Comparison of ENCODE assay signal across 15 cellular contexts in genomic region chr2:105611328-105611627, GRCh38.
DNase-seq lines count a peak whose midpoint lies in the region; ATAC-seq and TF ChIP-seq lines count a peak whose summit lies in the region.
"Had no signal": no experiment of that assay in that cellular context is flagged by ENCODE, and none has a peak within 500 bp of the region (broad histone marks: within the 10 kb centered on the region; RNA-seq: fewer than 3 reads in every experiment).

No MANE protein-coding gene starts in this region.

- no peaks in the 10 kb centered on the region for H3K9me2 ChIP-seq in hepatocyte (replicated peaks; ENCODE audit: insufficient read depth)

- TF ChIP-seq POLR2A in transverse colon (IDR thresholded peaks at IDR 0.05), result no peak

- H3K4me1 ChIP-seq in hepatocyte (ENCODE audit: insufficient read depth) (peaks cover 5% of the 10 kb centered on the region), mucosa of descending colon (ENCODE audit: low read depth) (no peaks in the 10 kb centered on the region), neuron (ENCODE audit: insufficient read depth, low read length) (peaks cover 14% of the 10 kb centered on the region), transverse colon (peaks cover 6 to 35% (median 20%) of the 10 kb centered on the region in 4 donors)

- no peaks in the 10 kb centered on the region for H3K79me2 ChIP-seq in hepatocyte

- no peaks in the 10 kb centered on the region for H3K9me3 Mint-ChIP-seq in activated CD4-positive, alpha-beta T cell treated with anti-CD3 and anti-CD28 coated beads, Interleukin-2, amount 10 ng/mL, durations not matched to agents 7 days and 5 days
- H3K9me3 Mint-ChIP-seq: CD4-positive, alpha-beta T cell; H9; IgD-negative memory B cell had no signal

- DNase-seq in hepatocyte (ENCODE audit: low spot score) (no peak), mucosa of descending colon (no peak), transverse colon (no peak), DMS 273 treated with DMSO at 0.1 percent for 48 hours (lab: John Stamatoyannopoulos, UW) (no peak), NCI-H82 (lab: John Stamatoyannopoulos, UW) (no peak)
- DNase-seq in activated CD4-positive, alpha-beta T cell treated with anti-CD3 and anti-CD28 coated beads, Interleukin-2, amount 10 ng/mL, durations not matched to agents 7 days and 5 days, result no peak
- DNase-seq: AML-193; Caco-2; CD4-positive, alpha-beta T cell; DMS79; GF-D8; H9 had no signal

- POLR2A ChIA-PET in activated CD4-positive, alpha-beta T cell treated with anti-CD3 and anti-CD28 coated beads, Interleukin-2, amount 10 ng/mL, durations not matched to agents 7 days and 5 days (lab: Charles Lee), result no interaction called here

- TF ChIP-seq EP300 in transverse colon (IDR thresholded peaks at IDR 0.05; ENCODE audit: low read depth), result no peak

- in situ Hi-C loops in transverse colon (cut with MboI; ENCODE audit: low pct_ligation_motif_present in 1 of 4, low pct_unique_long_range_greater_than_20kb in 1 of 4, low sequenced_read_pairs in 3 of 4), result no loop called here

- no peaks in the 10 kb centered on the region for H4K20me1 ChIP-seq in hepatocyte (ENCODE audit: insufficient read depth, poor library complexity, severe bottlenecking)

- H2AFZ ChIP-seq in hepatocyte, result no peak overlapping the region
- H2AFZ ChIP-seq in neuron (ENCODE audit: low read depth, low read length), result peak overlapping the region; percentile 61

- peak; percentile 6 for ATAC-seq in mucosa of descending colon

- H3K4me3 ChIP-seq in hepatocyte (no peak overlapping the region), mucosa of descending colon (no peak overlapping the region), neuron (ENCODE audit: low read length) (peak overlapping the region; percentile 31), transverse colon (no peak overlapping the region)

- intact Hi-C loops in mucosa of descending colon (cut with DNase I, micrococcal nuclease), result no loop called here
- intact Hi-C loops in transverse colon (cut with DNase I; ENCODE audit: low total_unique reads), result no loop called here

- no peaks in the 10 kb centered on the region for H3K9me3 ChIP-seq in hepatocyte (ENCODE audit: low read depth)
- no peaks in the 10 kb centered on the region for H3K9me3 ChIP-seq in mucosa of descending colon
- H3K9me3 ChIP-seq in neuron (ENCODE audit: low read length), result no peaks in the 10 kb centered on the region
- H3K9me3 ChIP-seq in transverse colon, result no peaks in the 10 kb centered on the region
- H3K9me3 ChIP-seq: Caco-2 had no signal

- CTCF ChIA-PET in activated CD4-positive, alpha-beta T cell treated with anti-CD3 and anti-CD28 coated beads, Interleukin-2, amount 10 ng/mL, durations not matched to agents 7 days and 5 days (lab: Charles Lee), result no interaction called here

- TF ChIP-seq CTCF in hepatocyte (IDR thresholded peaks at IDR 0.05; ENCODE audit: poor library complexity), result no peak
- no peak for TF ChIP-seq CTCF in mucosa of descending colon (IDR thresholded peaks at IDR 0.05)
- no peak for TF ChIP-seq CTCF in transverse colon (IDR thresholded peaks at IDR 0.05)

- H3K36me3 ChIP-seq in hepatocyte (replicated peaks; ENCODE audit: insufficient read depth, low read depth), result no peaks in the 10 kb centered on the region
- H3K36me3 ChIP-seq in mucosa of descending colon (ENCODE audit: low read depth), result no peaks in the 10 kb centered on the region
- H3K36me3 ChIP-seq in neuron (ENCODE audit: insufficient read depth, low read length), result no peaks in the 10 kb centered on the region
- H3K36me3 ChIP-seq in transverse colon, result no peaks in the 10 kb centered on the region

- peaks cover 2% of the 10 kb centered on the region for H3K27me3 Mint-ChIP-seq in activated CD4-positive, alpha-beta T cell treated with anti-CD3 and anti-CD28 coated beads, Interleukin-2, amount 10 ng/mL, durations not matched to agents 7 days and 5 days
- H3K27me3 Mint-ChIP-seq: CD4-positive, alpha-beta T cell; IgD-negative memory B cell had no signal

- no peaks in the 10 kb centered on the region for H3K36me3 Mint-ChIP-seq in activated CD4-positive, alpha-beta T cell treated with anti-CD3 and anti-CD28 coated beads, Interleukin-2, amount 10 ng/mL, durations not matched to agents 7 days and 5 days (ENCODE audit: low read depth)
- H3K36me3 Mint-ChIP-seq: IgD-negative memory B cell had no signal

- H3K27ac Mint-ChIP-seq in activated CD4-positive, alpha-beta T cell treated with anti-CD3 and anti-CD28 coated beads, Interleukin-2, amount 10 ng/mL, durations not matched to agents 7 days and 5 days, result no peak overlapping the region
- H3K27ac Mint-ChIP-seq: CD4-positive, alpha-beta T cell; H9; IgD-negative memory B cell had no signal

- no peak overlapping the region for H3K4me2 ChIP-seq in hepatocyte

- 70% methylated on average over 3 of the region's 3 CpGs for WGBS in hepatocyte (ENCODE audit: low lambda C conversion rate, missing lambda C conversion rate)
- 59 to 64% methylated on average over 3 of the region's 3 CpGs for WGBS in transverse colon (ENCODE audit: low coverage in 1 of 2), 2 donors

- H3K27ac ChIP-seq in hepatocyte (peak overlapping the region; percentile 49), transverse colon (peak overlapping the region in 3 of 4 donors; percentile 32 to 60 (median 55))
- H3K27ac ChIP-seq: C4-2B had no signal

- no peak overlapping the region for H3K4me3 Mint-ChIP-seq in activated CD4-positive, alpha-beta T cell treated with anti-CD3 and anti-CD28 coated beads, Interleukin-2, amount 10 ng/mL, durations not matched to agents 7 days and 5 days
- H3K4me3 Mint-ChIP-seq: CD4-positive, alpha-beta T cell; H9 had no signal

- H3K27me3 ChIP-seq in hepatocyte (no peaks in the 10 kb centered on the region), neuron (ENCODE audit: insufficient read depth, low read length) (no peaks in the 10 kb centered on the region), transverse colon (no peaks in the 10 kb centered on the region)

- no peaks in the 10 kb centered on the region for H3K4me1 Mint-ChIP-seq in activated CD4-positive, alpha-beta T cell treated with anti-CD3 and anti-CD28 coated beads, Interleukin-2, amount 10 ng/mL, durations not matched to agents 7 days and 5 days
